In genomic region chr16:73028263-73028662, GRCh38 we compare ENCODE assay signal across 17 cellular contexts. TPM values are rescaled to one million over a fixed set of nuclear protein-coding genes. Genes with fewer than 3 reads are reported as not detected.
DNase-seq lines count a peak whose midpoint lies in the region; ATAC-seq and TF ChIP-seq lines count a peak whose summit lies in the region.
"Had no signal": no experiment of that assay in that cellular context is flagged by ENCODE, and none has a peak within 500 bp of the region (broad histone marks: within the 10 kb centered on the region; RNA-seq: fewer than 3 reads in every experiment).

No MANE protein-coding gene starts in this region.

- H3K79me2 ChIP-seq in PC-9 (ENCODE audit: low read depth), result peaks cover 98% of the 10 kb centered on the region

- in situ Hi-C loops in gastrocnemius medialis (cut with MboI; ENCODE audit: low sequenced_read_pairs in 4 of 4), result no loop called here

- H3K9me3 Mint-ChIP-seq in nephron progenitor cell, result no peaks in the 10 kb centered on the region

- H3K27ac ChIP-seq in HEK293 (ENCODE audit: extremely low read depth, low read depth, low read length) (no peak overlapping the region), foreskin keratinocyte (no peak overlapping the region), gastrocnemius medialis (peak overlapping the region; percentile 78 to 89 (median 82)), PC-9 (no peak overlapping the region)
- H3K27ac ChIP-seq: C4-2B had no signal

- peaks cover 95% of the 10 kb centered on the region for H3K4me1 Mint-ChIP-seq in nephron progenitor cell

- H3K36me3 ChIP-seq in HEK293 (ENCODE audit: control insufficient read depth in 2 of 2, insufficient read depth in 1 of 2, low read length in 2 of 2), result no peaks in the 10 kb centered on the region
- H3K36me3 ChIP-seq in gastrocnemius medialis, result no peaks in the 10 kb centered on the region
- H3K36me3 ChIP-seq in PC-9 (ENCODE audit: low read depth), result no peaks in the 10 kb centered on the region

- no peaks in the 10 kb centered on the region for H3F3A ChIP-seq in PC-9 (ENCODE audit: insufficient read depth, low read depth)

- H2AFZ ChIP-seq in PC-9, result no peak overlapping the region

- peaks cover 12% of the 10 kb centered on the region for H3K27me3 Mint-ChIP-seq in nephron progenitor cell (ENCODE audit: low read depth, poor library complexity)

- H3K9me2 ChIP-seq in PC-9 (ENCODE audit: insufficient read depth), result no peaks in the 10 kb centered on the region

- H3K9me3 ChIP-seq in HEK293 (ENCODE audit: control insufficient read depth, insufficient read depth, low read depth, low read length), result no peaks in the 10 kb centered on the region
- H3K9me3 ChIP-seq in gastrocnemius medialis, result no peaks in the 10 kb centered on the region
- H3K9me3 ChIP-seq in PC-9 (ENCODE audit: insufficient read depth, low read depth), result no peaks in the 10 kb centered on the region
- H3K9me3 ChIP-seq: A549 had no signal

- peak; percentile 70 for ATAC-seq in foreskin keratinocyte
- ATAC-seq in gastrocnemius medialis, result peak; percentile 54 to 58
- ATAC-seq: A549, GM12878 had no signal

- POLR2A ChIA-PET in HEK293 (lab: Yijun Ruan, JAX) (interaction anchor here (1.5 kb wide), 1 partner anchor 10 kb away, joined by 3 read pairs; no protein-coding TSS in a partner anchor), PC-9 (lab: Charles Lee; ENCODE audit: unreplicated experiment) (no interaction called here)

- intact Hi-C loops in gastrocnemius medialis (cut with DNase I; ENCODE audit: low total_unique reads) (no loop called here), PC-9 (cut with micrococcal nuclease; ENCODE audit: unreplicated experiment) (no loop called here)

- no peak for DNase-seq in foreskin keratinocyte
- DNase-seq in nephron progenitor cell, result no peak
- DNase-seq in gastrocnemius medialis, result peak; percentile 57 to 70
- DNase-seq in PC-9, result no peak
- DNase-seq in GM19238 (ENCODE audit: insufficient read length, low spot score), result no peak
- no peak for DNase-seq in NCI-H69 (lab: John Stamatoyannopoulos, UW)
- DNase-seq: H9, IMR-90, Kasumi-1, NCI-H1105 treated with DMSO at 0.1 percent for 48 hours, NCI-H187, NCI-H446 treated with DMSO at 0.1 percent for 48 hours, NCI-H82 had no signal

- TF ChIP-seq CTCF in HEK293 (tag by site-specific recombination; IDR thresholded peaks at IDR 0.05), result no peak
- no peak for TF ChIP-seq CTCF in foreskin keratinocyte (conservative IDR thresholded peaks at IDR 0.05)
- no peak for TF ChIP-seq CTCF in nephron progenitor cell (IDR thresholded peaks at IDR 0.05)
- no peak for TF ChIP-seq CTCF in gastrocnemius medialis (IDR thresholded peaks at IDR 0.05 in 4 of 5, conservative IDR thresholded peaks at IDR 0.05 in 1 of 5)
- no peak for TF ChIP-seq CTCF in PC-9 (conservative IDR thresholded peaks at IDR 0.05)

- no peak overlapping the region for H3K4me2 ChIP-seq in PC-9
- H3K4me2 ChIP-seq: A549 had no signal

- H3K4me1 ChIP-seq in HEK293 (ENCODE audit: control insufficient read depth, insufficient read depth, low read length) (peaks cover 23% of the 10 kb centered on the region), foreskin keratinocyte (peaks cover 9% of the 10 kb centered on the region), gastrocnemius medialis (peaks cover 65 to 94% of the 10 kb centered on the region in 2 donors), PC-9 (replicated peaks; ENCODE audit: insufficient read depth) (no peaks in the 10 kb centered on the region; the same call in 1 of the 2 replicates)

- H4K20me1 ChIP-seq in PC-9 (ENCODE audit: insufficient read depth), result no peaks in the 10 kb centered on the region

- peak in 1 of 2 donors; percentile 6 for TF ChIP-seq POLR2A in gastrocnemius medialis (IDR thresholded peaks at IDR 0.05)

- peak overlapping the region; percentile 57 for H3K4me3 Mint-ChIP-seq in nephron progenitor cell
- H3K4me3 Mint-ChIP-seq: H9 had no signal

- H3K4me3 ChIP-seq in HEK293 (ENCODE audit: low read depth, low read length), result no peak overlapping the region
- H3K4me3 ChIP-seq in gastrocnemius medialis, result peak overlapping the region in 3 of 4 donors; percentile 0 to 24 (median 14)
- H3K4me3 ChIP-seq in PC-9, result no peak overlapping the region
- H3K4me3 ChIP-seq: A549, GM12878 had no signal

- H3K27me3 ChIP-seq in foreskin keratinocyte (no peaks in the 10 kb centered on the region), gastrocnemius medialis (no peaks in the 10 kb centered on the region), PC-9 (ENCODE audit: insufficient read depth, low read depth) (no peaks in the 10 kb centered on the region)

- no TSS peak for BruUV-seq in PC-9 (replicated peaks; lab: Mats Ljungman, UMichigan)

- CTCF ChIA-PET in HEK293 (lab: Yijun Ruan, JAX), result no interaction called here
- CTCF ChIA-PET in PC-9 (lab: Charles Lee), result no interaction called here

- peak overlapping the region; percentile 97 for H3K27ac Mint-ChIP-seq in nephron progenitor cell
- H3K27ac Mint-ChIP-seq: H9 had no signal

- no peaks in the 10 kb centered on the region for H3K36me3 Mint-ChIP-seq in nephron progenitor cell (ENCODE audit: low read depth)

TF ChIP-seq in HEK293, 187 proteins besides CTCF, POLR2A, EP300 and RAD21:
- TF ChIP-seq ZSCAN23 (tag by site-specific recombination; IDR thresholded peaks at IDR 0.05) (no peak), KLF1 (tag by site-specific recombination; IDR thresholded peaks at IDR 0.05) (0 out of 2 replicates have a peak, but pooled peaks have one; percentile 16), ZNF37A (tag by site-specific recombination; IDR thresholded peaks at IDR 0.05) (no peak)

RNA-seq across cellular contexts. Expression of gene ZFHX3, which starts 19.7 kb away (rescaled TPM):
- total RNA-seq in foreskin keratinocyte (5.9 and 8.9 TPM in 2 replicates), gastrocnemius medialis (10 to 100 TPM; 14.0 to 28.5 (median 27.3) TPM), PC-9 (2021) (20.5 and 23.1 TPM in 2 replicates)
- polyA plus RNA-seq in foreskin keratinocyte, result 1.1 and 1.2 TPM in 2 replicates

Comparison
In these comparisons a context has a peak if more than half of its experiments do, and no peak if none do; other contexts are left out.
1. H3K27ac ChIP-seq: peak in gastrocnemius medialis (4 of 4); none in HEK293 (single experiment), foreskin keratinocyte (single experiment) and PC-9 (single experiment).
2. H3K4me3 ChIP-seq: peak in gastrocnemius medialis (3 of 4); none in HEK293 (single experiment) and PC-9 (single experiment).
3. DNase-seq: peak in gastrocnemius medialis (2 of 2); none in foreskin keratinocyte (0 of 2), nephron progenitor cell (single experiment), PC-9 (0 of 2), GM19238 (single experiment) and NCI-H69 (single experiment).